8 cellular contexts compared by ENCODE assay signal in genomic region chr10:73889014-73889413, GRCh38. TPM values are rescaled to one million over a fixed set of nuclear protein-coding genes. Genes with fewer than 3 reads are reported as not detected.
DNase-seq lines count a peak whose midpoint lies in the region; ATAC-seq and TF ChIP-seq lines count a peak whose summit lies in the region.

No MANE protein-coding gene starts in this region.

- ATAC-seq in HG03460 (IDR thresholded peaks at IDR 0.05; ENCODE audit: unreplicated experiment) (peak; percentile 57), GM21528 (IDR thresholded peaks at IDR 0.05; ENCODE audit: low FRiP score, unreplicated experiment) (no peak)

- DNase-seq in SK-MEL-5 (ENCODE audit: low read depth, low spot score) (peak; percentile 3), glomerular visceral epithelial cell (ENCODE audit: extremely low spot score) (peak; percentile 84), iPS-NIHi11 (ENCODE audit: low spot score) (no peak), AG08396 (ENCODE audit: low spot score) (no peak)
- peak; percentile 40 for DNase-seq in stimulated activated CD4-positive, alpha-beta T cell treated with anti-CD3 and anti-CD28 coated beads, Interleukin-4, amount 100 ng/mL, for 24 hours

- no peak for TF ChIP-seq CTCF in C4-2B (conservative IDR thresholded peaks at IDR 0.05)

- in situ Hi-C loops in SK-MEL-5 (cut with HindIII; ENCODE audit: low pct_unique_long_range_greater_than_20kb, low sequenced_read_pairs), result no loop called here

- peak overlapping the region; percentile 85 for H3K27ac ChIP-seq in C4-2B

RNA-seq across cellular contexts. Expression of gene CAMK2G, which starts 14.7 kb away (rescaled TPM):
- 8.9 and 12.2 TPM in 2 replicates for total RNA-seq in SK-MEL-5 (2014; rRNA removed; shearing (Covaris generic))
- 12.3 and 12.7 TPM in 2 replicates for polyA plus RNA-seq in SK-MEL-5 (2015; cell fraction: cytosol; rRNA removed)
- polyA plus RNA-seq in SK-MEL-5 (2015; cell fraction: nucleus; rRNA removed), result 45.5 and 46.1 TPM in 2 replicates

RNA-seq across cellular contexts. Expression of gene PLAU, which starts 21.9 kb away (rescaled TPM):
- 0.05 TPM in 1 of 2 replicates, not detected in the other for total RNA-seq in SK-MEL-5 (2014; rRNA removed; shearing (Covaris generic))
- not detected in 2 replicates for polyA plus RNA-seq in SK-MEL-5 (2015; cell fraction: cytosol; rRNA removed)
- polyA plus RNA-seq in SK-MEL-5 (2015; cell fraction: nucleus; rRNA removed), result not detected in 2 replicates

Comparison
In these comparisons a context has a peak if more than half of its experiments do, and no peak if none do; other contexts are left out.
1. DNase-seq: peak in SK-MEL-5 (single experiment), glomerular visceral epithelial cell (single experiment) and stimulated activated CD4-positive, alpha-beta T cell treated with anti-CD3 and anti-CD28 coated beads, Interleukin-4, amount 100 ng/mL, for 24 hours (single experiment); none in iPS-NIHi11 (single experiment) and AG08396 (single experiment).